ENCODE assay signal across 1 cellular context in genomic region chr3:152299243-152299976, GRCh38.
TF ChIP-seq lines count a peak whose summit lies in the region.

No MANE protein-coding gene starts in this region.

TF ChIP-seq in IMR-90, 13 proteins besides CTCF, POLR2A, EP300 and RAD21 (continued from another document):
- TF ChIP-seq USF2 (IDR thresholded peaks at IDR 0.05; ENCODE audit: low read depth, low read length) (no peak), NFE2L2 (IDR thresholded peaks at IDR 0.05; ENCODE audit: low read depth, low read length) (no peak)
